Comparison of ENCODE assay signal across 1 cellular context in the genomic region with DNA sequence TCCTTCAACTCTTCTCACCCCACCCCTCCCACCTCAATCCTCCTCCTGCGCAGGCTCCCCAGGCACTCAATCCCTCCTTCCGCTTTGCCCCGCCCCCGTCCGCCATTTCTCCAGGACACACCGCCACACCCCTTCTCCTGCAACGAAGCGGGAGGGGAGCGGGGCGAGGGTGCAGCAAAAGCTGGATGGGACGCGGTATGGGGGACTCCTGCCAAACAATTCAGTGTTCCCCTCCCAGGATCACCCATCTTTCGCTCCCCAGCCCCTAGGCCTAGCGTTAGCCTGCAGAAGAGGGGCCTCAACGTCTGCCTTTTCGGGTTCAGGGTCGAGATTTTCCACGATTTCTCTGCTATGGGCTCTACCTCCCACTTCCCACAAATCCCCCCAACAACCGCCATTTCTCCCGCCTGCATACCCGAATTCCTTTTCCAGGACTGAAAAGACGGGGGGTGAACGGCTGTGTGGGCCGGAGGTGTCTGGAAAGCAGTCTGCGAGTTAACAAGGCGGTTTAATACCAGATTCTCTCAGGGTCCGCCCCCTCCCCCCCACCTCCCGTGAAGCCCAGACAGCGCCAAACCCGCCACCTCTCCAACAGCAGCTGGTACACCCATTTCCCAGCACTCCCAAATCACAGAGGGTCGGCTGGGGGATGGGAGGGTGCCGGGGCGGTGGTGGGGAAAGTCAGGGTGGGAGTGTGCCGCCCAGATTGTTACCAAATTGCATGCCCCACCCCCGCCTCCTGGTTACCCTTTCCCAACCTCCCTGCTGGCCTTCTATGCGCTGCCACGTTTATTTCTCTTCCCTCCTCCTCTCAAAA.
TF ChIP-seq lines count a peak whose summit lies in the region.

No MANE protein-coding gene starts in this region.

TF ChIP-seq in endothelial cell of umbilical vein, 7 proteins besides CTCF, POLR2A, EP300 and RAD21 (continued from another document):
- no peak for TF ChIP-seq GATA2 (IDR thresholded peaks at IDR 0.05; ENCODE audit: insufficient read depth, insufficient read length, low read depth, low read length)
